16 cellular contexts compared by ENCODE assay signal in the genomic region with DNA sequence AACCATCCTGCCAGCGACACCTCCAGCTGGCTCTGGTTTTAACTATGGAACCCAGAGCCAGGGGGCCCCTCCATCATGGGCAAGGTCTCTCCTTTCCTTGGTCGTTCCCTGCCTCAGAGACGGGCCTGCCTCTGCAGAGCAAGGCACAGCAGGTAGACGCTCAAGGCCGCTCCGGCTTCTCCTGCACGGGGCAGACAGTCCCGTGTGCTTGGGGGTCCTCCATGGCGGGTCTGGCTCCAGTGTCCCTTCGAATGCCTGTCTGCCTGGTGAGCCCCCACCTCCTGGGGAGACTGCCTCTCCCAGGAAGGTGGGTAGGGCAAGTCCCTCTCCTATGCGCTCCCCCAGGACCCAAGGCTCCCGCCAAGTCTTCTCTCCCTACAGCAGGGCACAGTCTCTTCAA.
"Had no signal": no experiment of that assay in that cellular context is flagged by ENCODE, and none has a peak within 500 bp of the region (broad histone marks: within the 10 kb centered on the region; RNA-seq: fewer than 3 reads in every experiment).

No MANE protein-coding gene starts in this region.

- H3K4me2 ChIP-seq: hepatocyte had no signal

- H3K27ac ChIP-seq: epithelial cell of prostate, esophagus squamous epithelium, gastroesophageal sphincter, hepatocyte, skin epidermis had no signal

- H3K9me3 Mint-ChIP-seq: dendritic cell treated with granulocyte-macrophage colony-stimulating factor and Interleukin-4, amounts not matched to agents 40 ng/mL and 50 ng/mL, for 4 days; effector memory CD8-positive, alpha-beta T cell; mesothelial cell of epicardium had no signal

- ATAC-seq: effector memory CD8-positive, alpha-beta T cell; gastroesophageal sphincter had no signal

- H3K4me1 Mint-ChIP-seq: memory B cell, mesothelial cell of epicardium, nephron had no signal

- H3K4me1 ChIP-seq: esophagus squamous epithelium had no signal

- H3K27me3 Mint-ChIP-seq: dendritic cell treated with granulocyte-macrophage colony-stimulating factor and Interleukin-4, amounts not matched to agents 40 ng/mL and 50 ng/mL, for 4 days; effector memory CD8-positive, alpha-beta T cell; memory B cell had no signal

- H3K9me3 ChIP-seq: esophagus squamous epithelium, gastroesophageal sphincter, sigmoid colon had no signal

- H3K4me3 ChIP-seq: esophagus squamous epithelium, gastroesophageal sphincter, hepatocyte, sigmoid colon, skin epidermis had no signal

- H3K4me3 Mint-ChIP-seq: dendritic cell treated with granulocyte-macrophage colony-stimulating factor and Interleukin-4, amounts not matched to agents 40 ng/mL and 50 ng/mL, for 4 days; effector memory CD8-positive, alpha-beta T cell; memory B cell; mesothelial cell of epicardium; nephron had no signal

- DNase-seq: effector memory CD8-positive, alpha-beta T cell; esophagus squamous epithelium; foreskin fibroblast; kidney glomerular epithelial cell; sigmoid colon; stimulated activated CD4-positive, alpha-beta T cell treated with anti-CD3 and anti-CD28 coated beads, Interleukin-12 subunit alpha, Interleukin-12 subunit beta, amount 100 ng/mL, for 4 hours; stimulated activated naive CD4-positive, alpha-beta T cell treated with Interleukin-2 at 50 U/mL for 16 hours; trophoblast cell had no signal

- H3K27ac Mint-ChIP-seq: dendritic cell treated with granulocyte-macrophage colony-stimulating factor and Interleukin-4, amounts not matched to agents 40 ng/mL and 50 ng/mL, for 4 days; effector memory CD8-positive, alpha-beta T cell; memory B cell; mesothelial cell of epicardium; nephron had no signal

- H2AFZ ChIP-seq: hepatocyte had no signal

- H3K27me3 ChIP-seq: esophagus squamous epithelium, gastroesophageal sphincter, hepatocyte, sigmoid colon had no signal
